In the genomic region with DNA sequence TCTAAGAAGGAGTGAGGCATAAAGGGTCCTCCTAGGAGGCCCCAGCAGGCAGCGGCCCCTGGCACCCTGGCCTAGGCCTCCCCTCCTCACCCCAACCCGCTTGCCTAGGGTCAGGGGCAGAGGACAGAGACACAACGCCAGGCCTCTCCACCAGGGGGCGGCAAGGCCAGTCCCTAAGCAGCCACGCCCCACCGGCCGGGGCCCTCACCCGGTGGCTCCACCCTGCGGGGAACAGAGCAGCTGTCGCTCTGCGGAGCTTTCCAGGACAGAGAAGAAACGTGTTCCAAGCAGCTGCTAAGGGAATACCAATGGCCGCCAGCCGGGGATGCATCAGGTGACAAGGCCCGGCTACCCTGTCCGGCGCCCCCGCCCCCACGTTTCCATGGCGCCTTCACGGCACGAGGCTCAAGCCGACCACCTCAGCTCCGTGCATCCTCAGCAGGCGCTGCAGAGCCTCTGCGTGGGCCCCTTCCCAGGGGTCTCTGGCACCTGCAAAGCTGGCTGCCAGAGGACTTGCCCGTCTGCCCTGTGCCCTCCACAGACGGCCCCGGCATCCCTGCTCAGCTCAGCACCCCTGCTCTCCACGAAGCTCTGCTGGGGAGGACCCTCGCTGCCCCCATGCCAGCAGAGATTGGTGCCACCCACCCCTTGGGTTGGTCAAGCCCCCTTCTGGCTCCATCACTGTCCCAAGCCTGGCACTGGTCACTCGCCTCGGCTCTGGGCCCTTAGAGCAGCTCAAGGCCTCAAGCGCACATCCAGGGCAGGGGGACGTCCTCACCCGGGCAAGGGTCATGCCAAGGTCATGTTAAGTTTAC, we compare ENCODE assay signal across 1 cellular context.
A peak's percentile ranks its signal among the peaks of the same experiment; 100 is the strongest.
TF ChIP-seq lines count a peak whose summit lies in the region.

No MANE protein-coding gene starts in this region.

TF ChIP-seq in HepG2, 621 proteins besides CTCF, POLR2A, EP300 and RAD21 (continued from another document and continues in another):
- TF ChIP-seq ZNF644 (CRISPR knock-in tag; IDR thresholded peaks at IDR 0.05; ENCODE audit: low read depth) (no peak), ZNF431 (CRISPR knock-in tag; IDR thresholded peaks at IDR 0.05; ENCODE audit: borderline replicate concordance, low read depth) (no peak), FOXO1 (CRISPR knock-in tag; IDR thresholded peaks at IDR 0.05) (no peak; the same call in 1 of the 2 replicates), MYPOP (CRISPR knock-in tag; IDR thresholded peaks at IDR 0.05) (no peak), HHEX (CRISPR knock-in tag; IDR thresholded peaks at IDR 0.05) (no peak), TBL1XR1 (IDR thresholded peaks at IDR 0.05; ENCODE audit: borderline replicate concordance, low read length, partially characterized antibody) (no peak), POLR2AphosphoS5 (IDR thresholded peaks at IDR 0.05; ENCODE audit: low read depth, low read length) (no peak), PAF1 (CRISPR knock-in tag; IDR thresholded peaks at IDR 0.05) (no peak), MTF2 (CRISPR knock-in tag; IDR thresholded peaks at IDR 0.05; ENCODE audit: borderline replicate concordance) (no peak), ZNF124 (CRISPR knock-in tag; IDR thresholded peaks at IDR 0.05) (no peak), ZNF432 (CRISPR knock-in tag; IDR thresholded peaks at IDR 0.05; ENCODE audit: borderline replicate concordance) (no peak), ZNF496 (CRISPR knock-in tag; IDR thresholded peaks at IDR 0.05; ENCODE audit: insufficient replicate concordance) (no peak), CEBPB (IDR thresholded peaks at IDR 0.05; ENCODE audit: borderline replicate concordance, low read depth, low read length) (no peak), ZNF572 (CRISPR knock-in tag; IDR thresholded peaks at IDR 0.05) (no peak), SNRNP70 (IDR thresholded peaks at IDR 0.05; ENCODE audit: low read depth, low read length) (no peak), ZNF143 (CRISPR knock-in tag; IDR thresholded peaks at IDR 0.05) (peak; percentile 27; the same call in 1 of the 2 replicates), ZNF557 (CRISPR knock-in tag; IDR thresholded peaks at IDR 0.05) (no peak), MLLT10 (CRISPR knock-in tag; IDR thresholded peaks at IDR 0.05) (no peak), ZNF850 (CRISPR knock-in tag; conservative IDR thresholded peaks at IDR 0.05) (no peak), NCOA2 (CRISPR knock-in tag; IDR thresholded peaks at IDR 0.05) (no peak), PPARG (CRISPR knock-in tag; conservative IDR thresholded peaks at IDR 0.05) (0 out of 2 replicates have a peak, but pooled peaks have one; percentile 20), ADNP (CRISPR knock-in tag; IDR thresholded peaks at IDR 0.05) (no peak), ZEB1 (IDR thresholded peaks at IDR 0.05; ENCODE audit: insufficient replicate concordance, low read depth) (no peak), FOXP4 (CRISPR knock-in tag; IDR thresholded peaks at IDR 0.05) (no peak), KAT2B (IDR thresholded peaks at IDR 0.05; ENCODE audit: borderline replicate concordance, low read depth, low read length) (no peak), MIXL1 (CRISPR knock-in tag; IDR thresholded peaks at IDR 0.05) (no peak), ZKSCAN5 (CRISPR knock-in tag; IDR thresholded peaks at IDR 0.05) (no peak), ZNF337 (CRISPR knock-in tag; IDR thresholded peaks at IDR 0.05; ENCODE audit: borderline replicate concordance, low read depth) (no peak), SMAD3 (CRISPR knock-in tag; IDR thresholded peaks at IDR 0.05) (no peak), MBNL3 (CRISPR knock-in tag; conservative IDR thresholded peaks at IDR 0.05) (no peak), ZNF841 (CRISPR knock-in tag; IDR thresholded peaks at IDR 0.05; ENCODE audit: borderline replicate concordance) (no peak), PHF5A (CRISPR knock-in tag; IDR thresholded peaks at IDR 0.05; ENCODE audit: low read depth, unreplicated experiment) (no peak), HES4 (CRISPR knock-in tag; IDR thresholded peaks at IDR 0.05; ENCODE audit: borderline replicate concordance) (no peak), MTA1 (CRISPR knock-in tag; IDR thresholded peaks at IDR 0.05; ENCODE audit: borderline replicate concordance) (peak; percentile 74; the same call in 1 of the 2 replicates), ZNF224 (CRISPR knock-in tag; IDR thresholded peaks at IDR 0.05) (no peak), CBFB (CRISPR knock-in tag; IDR thresholded peaks at IDR 0.05) (0 out of 2 replicates have a peak, but pooled peaks have one; percentile 20), ZNF263 (CRISPR knock-in tag; IDR thresholded peaks at IDR 0.05) (no peak), KDM3A (CRISPR knock-in tag; IDR thresholded peaks at IDR 0.05; ENCODE audit: low read depth) (peak; percentile 75), NAIF1 (CRISPR knock-in tag; IDR thresholded peaks at IDR 0.05; ENCODE audit: borderline replicate concordance) (no peak)
- TF ChIP-seq, protein P1, sequence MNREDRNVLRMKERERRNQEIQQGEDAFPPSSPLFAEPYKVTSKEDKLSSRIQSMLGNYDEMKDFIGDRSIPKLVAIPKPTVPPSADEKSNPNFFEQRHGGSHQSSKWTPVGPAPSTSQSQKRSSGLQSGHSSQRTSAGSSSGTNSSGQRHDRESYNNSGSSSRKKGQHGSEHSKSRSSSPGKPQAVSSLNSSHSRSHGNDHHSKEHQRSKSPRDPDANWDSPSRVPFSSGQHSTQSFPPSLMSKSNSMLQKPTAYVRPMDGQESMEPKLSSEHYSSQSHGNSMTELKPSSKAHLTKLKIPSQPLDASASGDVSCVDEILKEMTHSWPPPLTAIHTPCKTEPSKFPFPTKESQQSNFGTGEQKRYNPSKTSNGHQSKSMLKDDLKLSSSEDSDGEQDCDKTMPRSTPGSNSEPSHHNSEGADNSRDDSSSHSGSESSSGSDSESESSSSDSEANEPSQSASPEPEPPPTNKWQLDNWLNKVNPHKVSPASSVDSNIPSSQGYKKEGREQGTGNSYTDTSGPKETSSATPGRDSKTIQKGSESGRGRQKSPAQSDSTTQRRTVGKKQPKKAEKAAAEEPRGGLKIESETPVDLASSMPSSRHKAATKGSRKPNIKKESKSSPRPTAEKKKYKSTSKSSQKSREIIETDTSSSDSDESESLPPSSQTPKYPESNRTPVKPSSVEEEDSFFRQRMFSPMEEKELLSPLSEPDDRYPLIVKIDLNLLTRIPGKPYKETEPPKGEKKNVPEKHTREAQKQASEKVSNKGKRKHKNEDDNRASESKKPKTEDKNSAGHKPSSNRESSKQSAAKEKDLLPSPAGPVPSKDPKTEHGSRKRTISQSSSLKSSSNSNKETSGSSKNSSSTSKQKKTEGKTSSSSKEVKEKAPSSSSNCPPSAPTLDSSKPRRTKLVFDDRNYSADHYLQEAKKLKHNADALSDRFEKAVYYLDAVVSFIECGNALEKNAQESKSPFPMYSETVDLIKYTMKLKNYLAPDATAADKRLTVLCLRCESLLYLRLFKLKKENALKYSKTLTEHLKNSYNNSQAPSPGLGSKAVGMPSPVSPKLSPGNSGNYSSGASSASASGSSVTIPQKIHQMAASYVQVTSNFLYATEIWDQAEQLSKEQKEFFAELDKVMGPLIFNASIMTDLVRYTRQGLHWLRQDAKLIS (CRISPR knock-in tag; IDR thresholded peaks at IDR 0.05): no peak
- TF ChIP-seq, protein P2, sequence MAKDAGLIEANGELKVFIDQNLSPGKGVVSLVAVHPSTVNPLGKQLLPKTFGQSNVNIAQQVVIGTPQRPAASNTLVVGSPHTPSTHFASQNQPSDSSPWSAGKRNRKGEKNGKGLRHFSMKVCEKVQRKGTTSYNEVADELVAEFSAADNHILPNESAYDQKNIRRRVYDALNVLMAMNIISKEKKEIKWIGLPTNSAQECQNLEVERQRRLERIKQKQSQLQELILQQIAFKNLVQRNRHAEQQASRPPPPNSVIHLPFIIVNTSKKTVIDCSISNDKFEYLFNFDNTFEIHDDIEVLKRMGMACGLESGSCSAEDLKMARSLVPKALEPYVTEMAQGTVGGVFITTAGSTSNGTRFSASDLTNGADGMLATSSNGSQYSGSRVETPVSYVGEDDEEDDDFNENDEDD (CRISPR knock-in tag; IDR thresholded peaks at IDR 0.05; ENCODE audit: borderline replicate concordance): 0 out of 2 replicates have a peak, but pooled peaks have one; percentile 16
- TF ChIP-seq, protein P3, sequence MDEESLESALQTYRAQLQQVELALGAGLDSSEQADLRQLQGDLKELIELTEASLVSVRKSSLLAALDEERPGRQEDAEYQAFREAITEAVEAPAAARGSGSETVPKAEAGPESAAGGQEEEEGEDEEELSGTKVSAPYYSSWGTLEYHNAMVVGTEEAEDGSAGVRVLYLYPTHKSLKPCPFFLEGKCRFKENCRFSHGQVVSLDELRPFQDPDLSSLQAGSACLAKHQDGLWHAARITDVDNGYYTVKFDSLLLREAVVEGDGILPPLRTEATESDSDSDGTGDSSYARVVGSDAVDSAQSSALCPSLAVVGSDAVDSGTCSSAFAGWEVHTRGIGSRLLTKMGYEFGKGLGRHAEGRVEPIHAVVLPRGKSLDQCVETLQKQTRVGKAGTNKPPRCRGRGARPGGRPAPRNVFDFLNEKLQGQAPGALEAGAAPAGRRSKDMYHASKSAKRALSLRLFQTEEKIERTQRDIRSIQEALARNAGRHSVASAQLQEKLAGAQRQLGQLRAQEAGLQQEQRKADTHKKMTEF (CRISPR knock-in tag; IDR thresholded peaks at IDR 0.05): peak; percentile 78
- TF ChIP-seq, protein P4, sequence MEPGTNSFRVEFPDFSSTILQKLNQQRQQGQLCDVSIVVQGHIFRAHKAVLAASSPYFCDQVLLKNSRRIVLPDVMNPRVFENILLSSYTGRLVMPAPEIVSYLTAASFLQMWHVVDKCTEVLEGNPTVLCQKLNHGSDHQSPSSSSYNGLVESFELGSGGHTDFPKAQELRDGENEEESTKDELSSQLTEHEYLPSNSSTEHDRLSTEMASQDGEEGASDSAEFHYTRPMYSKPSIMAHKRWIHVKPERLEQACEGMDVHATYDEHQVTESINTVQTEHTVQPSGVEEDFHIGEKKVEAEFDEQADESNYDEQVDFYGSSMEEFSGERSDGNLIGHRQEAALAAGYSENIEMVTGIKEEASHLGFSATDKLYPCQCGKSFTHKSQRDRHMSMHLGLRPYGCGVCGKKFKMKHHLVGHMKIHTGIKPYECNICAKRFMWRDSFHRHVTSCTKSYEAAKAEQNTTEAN (CRISPR knock-in tag; conservative IDR thresholded peaks at IDR 0.05): no peak
- TF ChIP-seq, protein P5, sequence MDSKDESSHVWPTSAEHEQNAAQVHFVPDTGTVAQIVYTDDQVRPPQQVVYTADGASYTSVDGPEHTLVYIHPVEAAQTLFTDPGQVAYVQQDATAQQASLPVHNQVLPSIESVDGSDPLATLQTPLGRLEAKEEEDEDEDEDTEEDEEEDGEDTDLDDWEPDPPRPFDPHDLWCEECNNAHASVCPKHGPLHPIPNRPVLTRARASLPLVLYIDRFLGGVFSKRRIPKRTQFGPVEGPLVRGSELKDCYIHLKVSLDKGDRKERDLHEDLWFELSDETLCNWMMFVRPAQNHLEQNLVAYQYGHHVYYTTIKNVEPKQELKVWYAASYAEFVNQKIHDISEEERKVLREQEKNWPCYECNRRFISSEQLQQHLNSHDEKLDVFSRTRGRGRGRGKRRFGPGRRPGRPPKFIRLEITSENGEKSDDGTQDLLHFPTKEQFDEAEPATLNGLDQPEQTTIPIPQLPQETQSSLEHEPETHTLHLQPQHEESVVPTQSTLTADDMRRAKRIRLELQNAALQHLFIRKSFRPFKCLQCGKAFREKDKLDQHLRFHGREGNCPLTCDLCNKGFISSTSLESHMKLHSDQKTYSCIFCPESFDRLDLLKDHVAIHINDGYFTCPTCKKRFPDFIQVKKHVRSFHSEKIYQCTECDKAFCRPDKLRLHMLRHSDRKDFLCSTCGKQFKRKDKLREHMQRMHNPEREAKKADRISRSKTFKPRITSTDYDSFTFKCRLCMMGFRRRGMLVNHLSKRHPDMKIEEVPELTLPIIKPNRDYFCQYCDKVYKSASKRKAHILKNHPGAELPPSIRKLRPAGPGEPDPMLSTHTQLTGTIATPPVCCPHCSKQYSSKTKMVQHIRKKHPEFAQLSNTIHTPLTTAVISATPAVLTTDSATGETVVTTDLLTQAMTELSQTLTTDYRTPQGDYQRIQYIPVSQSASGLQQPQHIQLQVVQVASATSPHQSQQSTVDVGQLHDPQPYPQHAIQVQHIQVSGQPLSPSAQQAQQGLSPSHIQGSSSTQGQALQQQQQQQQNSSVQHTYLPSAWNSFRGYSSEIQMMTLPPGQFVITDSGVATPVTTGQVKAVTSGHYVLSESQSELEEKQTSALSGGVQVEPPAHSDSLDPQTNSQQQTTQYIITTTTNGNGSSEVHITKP (CRISPR knock-in tag; IDR thresholded peaks at IDR 0.05; ENCODE audit: low read depth): peak; percentile 15; the same call in 1 of the 2 replicates
- TF ChIP-seq, protein P6, sequence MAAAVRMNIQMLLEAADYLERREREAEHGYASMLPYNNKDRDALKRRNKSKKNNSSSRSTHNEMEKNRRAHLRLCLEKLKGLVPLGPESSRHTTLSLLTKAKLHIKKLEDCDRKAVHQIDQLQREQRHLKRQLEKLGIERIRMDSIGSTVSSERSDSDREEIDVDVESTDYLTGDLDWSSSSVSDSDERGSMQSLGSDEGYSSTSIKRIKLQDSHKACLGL (CRISPR knock-in tag; IDR thresholded peaks at IDR 0.05): no peak; the same call in 1 of the 2 replicates
